8 cellular contexts compared by ENCODE assay signal in genomic region chr15:92069308-92070244, GRCh38.
A peak's percentile ranks its signal among the peaks of the same experiment; 100 is the strongest.
DNase-seq lines count a peak whose midpoint lies in the region; ATAC-seq and TF ChIP-seq lines count a peak whose summit lies in the region.

No MANE protein-coding gene starts in this region.

- no peaks in the 10 kb centered on the region for H3K9me3 Mint-ChIP-seq in Calu3 (ENCODE audit: low read depth, unreplicated experiment)
- no peaks in the 10 kb centered on the region for H3K9me3 Mint-ChIP-seq in T-cell
- H3K9me3 Mint-ChIP-seq in nephron progenitor cell: no peaks in the 10 kb centered on the region

- DNase-seq in Calu3: peak; percentile 86
- peak in 6 of 34 experiments; percentile 4 to 39 (median 16) for DNase-seq in T-cell
- DNase-seq in brain microvascular endothelial cell: peak; percentile 74
- DNase-seq in stromal cell of bone marrow (ENCODE audit: low read depth): peak; percentile 79
- DNase-seq in nephron progenitor cell: no peak
- no peak for DNase-seq in NCI-H446 (lab: John Stamatoyannopoulos, UW)

- H3K9me3 ChIP-seq in mononuclear cell (ENCODE audit: low read depth, low read length): no peaks in the 10 kb centered on the region

- CTCF ChIA-PET in Calu3 (lab: Charles Lee): interaction anchor here (0.6 to 2.1 kb wide), 10 partner anchors 18 to 980 kb away, joined by 3 to 6 read pairs (median 3); partner anchors contain the start of gene SLCO3A1
- CTCF ChIA-PET in T-cell (lab: Charles Lee): interaction anchor here in 1 of 2 donors (0.6 kb wide), 1 partner anchor 20 kb away, joined by 3 read pairs; no protein-coding TSS in a partner anchor

- H3K36me3 Mint-ChIP-seq in Calu3 (ENCODE audit: insufficient read depth, unreplicated experiment) (peaks cover 7% of the 10 kb centered on the region), T-cell (no peaks in the 10 kb centered on the region), nephron progenitor cell (ENCODE audit: low read depth) (no peaks in the 10 kb centered on the region)

- ATAC-seq in HG02840 (IDR thresholded peaks at IDR 0.05; ENCODE audit: low FRiP score, unreplicated experiment) (peak; percentile 45), T-cell (replicated peaks in 1 of 4) (peak; percentile 38 to 80 (median 63))

- H3K27me3 Mint-ChIP-seq in Calu3 (ENCODE audit: unreplicated experiment): no peaks in the 10 kb centered on the region
- no peaks in the 10 kb centered on the region for H3K27me3 Mint-ChIP-seq in T-cell
- H3K27me3 Mint-ChIP-seq in nephron progenitor cell (ENCODE audit: low read depth, poor library complexity): peaks cover 39% of the 10 kb centered on the region

- in situ Hi-C loops in brain microvascular endothelial cell (cut with HindIII; ENCODE audit: low pct_ligation_motif_present, low sequenced_read_pairs): no loop called here

- H3K4me3 Mint-ChIP-seq in Calu3 (ENCODE audit: low read depth, unreplicated experiment) (peak overlapping the region; percentile 45), T-cell (peak overlapping the region; percentile 17 to 60 (median 59)), nephron progenitor cell (no peak overlapping the region)

- BruUV-seq in Calu3 (replicated peaks; lab: Mats Ljungman, UMichigan): TSS peak; percentile 90

- peak overlapping the region; percentile 90 for H3K27ac Mint-ChIP-seq in Calu3 (ENCODE audit: unreplicated experiment)
- H3K27ac Mint-ChIP-seq in T-cell: peak overlapping the region in 1 of 2 donors; percentile 48
- H3K27ac Mint-ChIP-seq in nephron progenitor cell: no peak overlapping the region

- peaks cover 60% of the 10 kb centered on the region for H3K4me1 ChIP-seq in mononuclear cell (ENCODE audit: insufficient read depth, low read length)

- intact Hi-C loops in Calu3 (cut with micrococcal nuclease; ENCODE audit: unreplicated experiment): loop anchor here (2.0 kb wide), 1 partner anchor 123 kb away; no protein-coding TSS in a partner anchor

- H3K27ac ChIP-seq in brain microvascular endothelial cell: peak overlapping the region; percentile 7

- H3K4me1 Mint-ChIP-seq in Calu3 (ENCODE audit: low read depth, unreplicated experiment) (peaks cover 63% of the 10 kb centered on the region), T-cell (peaks cover 49 to 73% (median 53%) of the 10 kb centered on the region in 3 donors), nephron progenitor cell (peaks cover 36% of the 10 kb centered on the region)

- POLR2A ChIA-PET in T-cell (lab: Charles Lee): no interaction called here

- H3K4me3 ChIP-seq in brain microvascular endothelial cell (ENCODE audit: low read depth, low read length) (peak overlapping the region; percentile 24), mononuclear cell (ENCODE audit: low read length) (peak overlapping the region; percentile 7)

- H3K36me3 ChIP-seq in brain microvascular endothelial cell (replicated peaks): no peaks in the 10 kb centered on the region

- TF ChIP-seq CTCF in Calu3 (IDR thresholded peaks at IDR 0.05; ENCODE audit: unreplicated experiment) (no peak), brain microvascular endothelial cell (IDR thresholded peaks at IDR 0.05; ENCODE audit: low read depth, low read length, missing control alignments) (no peak), nephron progenitor cell (IDR thresholded peaks at IDR 0.05) (no peak)

- no peaks in the 10 kb centered on the region for H3K27me3 ChIP-seq in brain microvascular endothelial cell (replicated peaks)
- no peaks in the 10 kb centered on the region for H3K27me3 ChIP-seq in mononuclear cell (ENCODE audit: insufficient read depth, low read length)

Comparison
In these comparisons a context has a peak if more than half of its experiments do, and no peak if none do; other contexts are left out.
1. DNase-seq: peak in Calu3 (single experiment), brain microvascular endothelial cell (single experiment) and stromal cell of bone marrow (single experiment); none in nephron progenitor cell (single experiment) and NCI-H446 (0 of 2).